ENCODE assay signal across 21 cellular contexts in the genomic region with DNA sequence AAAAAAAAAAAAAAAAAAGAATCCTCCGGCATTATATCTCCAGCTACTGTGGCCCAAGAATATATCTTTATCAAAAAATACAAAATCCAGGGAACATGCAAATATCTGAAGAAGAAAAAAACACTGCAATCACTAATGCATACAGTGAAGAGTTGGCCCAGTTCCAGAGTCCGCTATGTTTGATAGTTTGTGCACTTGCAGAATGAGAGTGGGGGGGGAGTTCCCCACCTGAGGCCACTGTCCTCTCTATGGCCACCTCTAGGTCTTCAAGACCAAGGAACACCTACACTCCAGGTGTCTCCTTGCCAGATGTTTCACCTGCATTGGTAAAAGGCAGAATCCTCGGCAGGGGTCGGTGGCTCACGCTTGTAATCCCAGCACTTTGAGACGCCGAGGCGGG.
"Had no signal": no experiment of that assay in that cellular context is flagged by ENCODE, and none has a peak within 500 bp of the region (broad histone marks: within the 10 kb centered on the region; RNA-seq: fewer than 3 reads in every experiment).

No MANE protein-coding gene starts in this region.

- H3K27me3 ChIP-seq: esophagus muscularis mucosa, ovary, spleen, testis, tibial artery had no signal

- ATAC-seq: naive thymus-derived CD4-positive, alpha-beta T cell; psoas muscle; right cardiac atrium; stimulated activated memory B cell treated with anti-CD40 and anti-IgM and Interleukin-4, amounts not matched to agents 10 μg/mL and 1 μg/mL and 100 μg/mL, for 72 hours; stimulated activated naive CD8-positive, alpha-beta T cell treated with anti-CD3 and anti-CD28 coated beads, Interleukin-15, Interleukin-2, amounts not matched to agents 100 U/mL and 50 U/mL, for 24 hours had no signal

- H3K27ac ChIP-seq: coronary artery, esophagus muscularis mucosa, ovary, psoas muscle, skin epidermis, spleen, testis, tibial artery had no signal

- H3K27me3 Mint-ChIP-seq: stimulated activated memory B cell treated with anti-CD40 and anti-IgM and Interleukin-4, amounts not matched to agents 10 μg/mL and 1 μg/mL and 100 μg/mL, for 72 hours; type B pancreatic cell had no signal

- H3K9me3 Mint-ChIP-seq: mesothelial cell of epicardium; naive thymus-derived CD4-positive, alpha-beta T cell; stimulated activated memory B cell treated with anti-CD40 and anti-IgM and Interleukin-4, amounts not matched to agents 10 μg/mL and 1 μg/mL and 100 μg/mL, for 72 hours had no signal

- H3K36me3 ChIP-seq: ovary had no signal

- DNase-seq: dermis blood vessel endothelial cell; effector memory CD4-positive, alpha-beta T cell; head of caudate nucleus; mesenchymal stem cell; naive thymus-derived CD4-positive, alpha-beta T cell; nephron progenitor cell; occipital lobe; psoas muscle; right cardiac atrium; spleen; stimulated activated CD4-positive, alpha-beta T cell treated with anti-CD3 and anti-CD28 coated beads, Interleukin-4, amount 100 ng/mL, for 4 hours; stimulated activated naive CD8-positive, alpha-beta T cell treated with anti-CD3 and anti-CD28 coated beads, Interleukin-15, Interleukin-2, amounts not matched to agents 100 U/mL and 50 U/mL, for 24 hours; testis; tibial artery had no signal

- H3K9me3 ChIP-seq: esophagus muscularis mucosa, ovary, psoas muscle, spleen, testis, tibial artery had no signal

- H3K4me3 Mint-ChIP-seq: mesothelial cell of epicardium; naive thymus-derived CD4-positive, alpha-beta T cell; nephron progenitor cell; stimulated activated memory B cell treated with anti-CD40 and anti-IgM and Interleukin-4, amounts not matched to agents 10 μg/mL and 1 μg/mL and 100 μg/mL, for 72 hours; type B pancreatic cell had no signal

- H3K27ac Mint-ChIP-seq: mesothelial cell of epicardium; nephron progenitor cell; stimulated activated memory B cell treated with anti-CD40 and anti-IgM and Interleukin-4, amounts not matched to agents 10 μg/mL and 1 μg/mL and 100 μg/mL, for 72 hours; type B pancreatic cell had no signal

- H3K4me3 ChIP-seq: coronary artery, esophagus muscularis mucosa, ovary, psoas muscle, skin epidermis, spleen, testis, tibial artery had no signal
